21 cellular contexts compared by ENCODE assay signal in genomic region chr14:76603713-76604112, GRCh38.
"Had no signal": no experiment of that assay in that cellular context is flagged by ENCODE, and none has a peak within 500 bp of the region (broad histone marks: within the 10 kb centered on the region; RNA-seq: fewer than 3 reads in every experiment).

No MANE protein-coding gene starts in this region.

- DNase-seq: activated CD4-positive, alpha-beta T cell treated with anti-CD3 and anti-CD28 coated beads, Interleukin-2, amount 50 U/mL, for 1 hour; activated CD4-positive, CD25-positive, alpha-beta regulatory T cell treated with anti-CD3 and anti-CD28 coated beads, Interleukin-2, amount 50 U/mL, for 72 hours; activated CD8-positive, alpha-beta T cell treated with anti-CD3 and anti-CD28 coated beads, Interleukin-2, amount 10 ng/mL, durations not matched to agents 7 days and 5 days; activated gamma-delta T cell treated with Interleukin-2 at 50 U/mL for 16 hours; activated T-cell treated with anti-CD3 and anti-CD28 coated beads, Interleukin-2, amount 50 U/mL, for 1 hour; aorta; central memory CD4-positive, alpha-beta T cell; effector memory CD8-positive, alpha-beta T cell; glutamatergic neuron; natural killer cell; stimulated activated CD4-positive, alpha-beta T cell treated with anti-CD3 and anti-CD28 coated beads, Interleukin-4, amount 100 ng/mL, for 24 hours; tibial artery; WERI-Rb-1 had no signal

- H3K4me1 ChIP-seq: prostate gland, tibial artery had no signal

- FAIRE-seq: endothelial cell of umbilical vein, frontal cortex, keratinocyte, TTC549, urothelium cell line had no signal

- H3K9me3 ChIP-seq: prostate gland, tibial artery had no signal

- H3K27ac ChIP-seq: prostate gland, tibial artery, WERI-Rb-1 had no signal

- H3K36me3 ChIP-seq: prostate gland, tibial artery, WERI-Rb-1 had no signal

- H3K4me3 ChIP-seq: prostate gland, tibial artery had no signal

- ATAC-seq: activated CD8-positive, alpha-beta T cell treated with anti-CD3 and anti-CD28 coated beads, Interleukin-2, amount 10 ng/mL, durations not matched to agents 7 days and 5 days; activated naive CD4-positive, alpha-beta T cell treated with anti-CD3 and anti-CD28 coated beads, Interleukin-2, amount 50 U/mL, for 72 hours; effector memory CD8-positive, alpha-beta T cell; esophagus mucosa had no signal
